In genomic region chr5:75239681-75240080, GRCh38 we compare ENCODE assay signal across 17 cellular contexts. TPM values are rescaled to one million over a fixed set of nuclear protein-coding genes. Genes with fewer than 3 reads are reported as not detected.
DNase-seq lines count a peak whose midpoint lies in the region; FAIRE-seq and TF ChIP-seq lines count a peak whose summit lies in the region.
"Had no signal": no experiment of that assay in that cellular context is flagged by ENCODE, and none has a peak within 500 bp of the region (broad histone marks: within the 10 kb centered on the region; RNA-seq: fewer than 3 reads in every experiment).

No MANE protein-coding gene starts in this region.

- no peak overlapping the region for H3K4me2 ChIP-seq in mesenchymal stem cell (ENCODE audit: low read length, poor library complexity, severe bottlenecking)

- FAIRE-seq in bronchial epithelial cell (lab: Jason Lieb, UNC) (no peak), kidney (lab: Jason Lieb, UNC) (peak; percentile 54)
- FAIRE-seq: GM12878 had no signal

- no peak overlapping the region for H3K18ac ChIP-seq in mesenchymal stem cell (ENCODE audit: low read depth in 1 of 2, low read length in 2 of 2)

- H2AK5ac ChIP-seq in mesenchymal stem cell (ENCODE audit: low read length, severe bottlenecking) = no peak overlapping the region

- no peaks in the 10 kb centered on the region for H3K79me1 ChIP-seq in mesenchymal stem cell (replicated peaks; ENCODE audit: low read length, poor library complexity, severe bottlenecking)

- H3K9me3 ChIP-seq in HUES48 (ENCODE audit: control insufficient read depth, insufficient read depth, low read length) (no peaks in the 10 kb centered on the region), kidney (ENCODE audit: control insufficient read depth in 1 of 2, low read length in 2 of 2) (no peaks in the 10 kb centered on the region), mesenchymal stem cell (ENCODE audit: control insufficient read depth, low read length) (no peaks in the 10 kb centered on the region), prostate gland (no peaks in the 10 kb centered on the region)
- H3K9me3 ChIP-seq: right atrium auricular region had no signal

- H3K23ac ChIP-seq in mesenchymal stem cell (ENCODE audit: low read length in 2 of 2) = no peak overlapping the region

- no peak overlapping the region for H2BK5ac ChIP-seq in mesenchymal stem cell (ENCODE audit: low read depth, low read length, poor library complexity, severe bottlenecking)

- DNase-seq in ACHN = peak; percentile 40
- peak; percentile 83 for DNase-seq in bronchial epithelial cell (ENCODE audit: low read depth)
- DNase-seq in kidney = no peak
- DNase-seq in DMS153 treated with DMSO at 0.1 percent for 48 hours (lab: John Stamatoyannopoulos, UW; ENCODE audit: unreplicated experiment) = no peak
- DNase-seq in mesenchymal stem cell = no peak
- no peak for DNase-seq in prostate gland (ENCODE audit: low spot score)
- DNase-seq in activated gamma-delta T cell treated with Interleukin-2 at 50 U/mL for 16 hours = no peak
- DNase-seq: activated naive CD8-positive, alpha-beta T cell treated with anti-CD3 and anti-CD28 coated beads, Interleukin-2, amount 10 ng/mL, durations not matched to agents 7 days and 5 days; activated T-cell treated with anti-CD3 and anti-CD28 coated beads, Interleukin-2, amount 50 U/mL, for 4 hours; CD4-positive, alpha-beta memory T cell; effector memory CD4-positive, alpha-beta T cell; HCEC 1CT; IMR-90; NCI-H2029 treated with DMSO at 0.1 percent for 48 hours had no signal

- no peak overlapping the region for H3K14ac ChIP-seq in mesenchymal stem cell (ENCODE audit: low read length in 2 of 2)

- no peak overlapping the region for H4K91ac ChIP-seq in mesenchymal stem cell (ENCODE audit: low read length)

- H2BK15ac ChIP-seq in mesenchymal stem cell (ENCODE audit: low read depth, poor library complexity, severe bottlenecking) = no peak overlapping the region

- H3K9ac ChIP-seq in HUES48 (ENCODE audit: low read depth, low read length) = peak overlapping the region; percentile 38; the same call in 1 of the 2 replicates
- H3K9ac ChIP-seq in kidney (ENCODE audit: low read length in 2 of 2) = no peak overlapping the region
- no peak overlapping the region for H3K9ac ChIP-seq in mesenchymal stem cell (ENCODE audit: low read length)

- WGBS in mesenchymal stem cell = no CpG with 5 or more reads among the region's 2 CpGs
- WGBS in prostate gland = 79% methylated on average over 2 of the region's 2 CpGs

- TF ChIP-seq POLR2A in prostate gland (IDR thresholded peaks at IDR 0.05) = no peak

- H3K27me3 ChIP-seq in HUES48 (ENCODE audit: control insufficient read depth, insufficient read depth, low read length) (no peaks in the 10 kb centered on the region), bronchial epithelial cell (ENCODE audit: control insufficient read depth, insufficient read depth, low read length) (no peaks in the 10 kb centered on the region), mesenchymal stem cell (ENCODE audit: control insufficient read depth in 1 of 2, insufficient read depth in 1 of 2, low read length in 2 of 2) (no peaks in the 10 kb centered on the region), prostate gland (replicated peaks; ENCODE audit: insufficient read depth) (no peaks in the 10 kb centered on the region)
- H3K27me3 ChIP-seq: right atrium auricular region had no signal

- H3K4me1 ChIP-seq in HUES48 (ENCODE audit: control insufficient read depth, insufficient read depth, low read length) (peaks cover 35% of the 10 kb centered on the region), kidney (ENCODE audit: control insufficient read depth in 1 of 2, insufficient read depth in 1 of 2, low read depth in 1 of 2, low read length in 2 of 2) (peaks cover 4 to 8% of the 10 kb centered on the region in 2 donors), mesenchymal stem cell (ENCODE audit: control insufficient read depth, insufficient read depth, low read depth, low read length) (peaks cover 11% of the 10 kb centered on the region), prostate gland (replicated peaks) (no peaks in the 10 kb centered on the region)

- in situ Hi-C loops in ACHN (cut with HindIII; ENCODE audit: low pct_ligation_motif_present, low pct_unique_long_range_greater_than_20kb, low sequenced_read_pairs) = no loop called here

- H3K4me3 ChIP-seq in HUES48 (ENCODE audit: low read depth, low read length) (no peak overlapping the region), bronchial epithelial cell (ENCODE audit: low read depth, low read length) (no peak overlapping the region), kidney (ENCODE audit: low read length in 2 of 2) (no peak overlapping the region), mesenchymal stem cell (ENCODE audit: insufficient read depth in 1 of 2, low read depth in 1 of 2, low read length in 2 of 2) (no peak overlapping the region), prostate gland (no peak overlapping the region)
- H3K4me3 ChIP-seq: GM12878, right atrium auricular region had no signal

- H4K8ac ChIP-seq in mesenchymal stem cell (ENCODE audit: low read length) = no peak overlapping the region

- no peak overlapping the region for H2AFZ ChIP-seq in mesenchymal stem cell (ENCODE audit: low read depth, low read length)

- TF ChIP-seq CTCF in bronchial epithelial cell (IDR thresholded peaks at IDR 0.05; ENCODE audit: insufficient read depth, low read length, severe bottlenecking) (no peak), kidney (IDR thresholded peaks at IDR 0.05; ENCODE audit: borderline replicate concordance, extremely low read depth, insufficient read depth) (peak; percentile 3), prostate gland (IDR thresholded peaks at IDR 0.05) (no peak)

- H2BK120ac ChIP-seq in mesenchymal stem cell (ENCODE audit: low read depth, low read length) = no peak overlapping the region

- H3K36me3 ChIP-seq in HUES48 (ENCODE audit: control insufficient read depth, insufficient read depth, low read length) (no peaks in the 10 kb centered on the region), bronchial epithelial cell (ENCODE audit: control insufficient read depth, insufficient read depth, low read length) (no peaks in the 10 kb centered on the region), kidney (ENCODE audit: control insufficient read depth in 1 of 2, insufficient read depth in 2 of 2, low read length in 2 of 2) (no peaks in the 10 kb centered on the region), mesenchymal stem cell (ENCODE audit: control insufficient read depth in 1 of 2, insufficient read depth in 2 of 2, low read depth in 1 of 2, low read length in 2 of 2) (no peaks in the 10 kb centered on the region), prostate gland (no peaks in the 10 kb centered on the region)
- H3K36me3 ChIP-seq: right atrium auricular region had no signal

- peak overlapping the region; percentile 26 for H3K27ac ChIP-seq in HUES48 (ENCODE audit: low read depth, low read length)
- H3K27ac ChIP-seq in kidney (ENCODE audit: low read depth in 2 of 2, low read length in 2 of 2) = no peak overlapping the region
- H3K27ac ChIP-seq in mesenchymal stem cell (ENCODE audit: low read length, poor library complexity, severe bottlenecking) = no peak overlapping the region
- no peak overlapping the region for H3K27ac ChIP-seq in prostate gland
- H3K27ac ChIP-seq: right atrium auricular region had no signal

- H2BK12ac ChIP-seq in mesenchymal stem cell (ENCODE audit: low read length in 2 of 2) = no peak overlapping the region

- intact Hi-C loops in kidney (cut with DNase I) = no loop called here
- intact Hi-C loops in prostate gland (cut with DNase I) = no loop called here

- H3K4ac ChIP-seq in mesenchymal stem cell (ENCODE audit: low read depth in 1 of 2, low read length in 2 of 2) = no peak overlapping the region

RNA-seq across cellular contexts. Expression of gene ANKRD31, which starts 3.0 kb away (rescaled TPM):
- total RNA-seq in bronchial epithelial cell = 0.13 and 0.26 TPM in 2 replicates
- 0.38 TPM for total RNA-seq in kidney
- polyA plus RNA-seq in kidney (ENCODE audit: insufficient read depth, low read depth, low replicate concordance) = 0.17 TPM
- polyA plus RNA-seq in mesenchymal stem cell (2013, experiment 1 of 2) = 0.01 TPM
- not detected for polyA plus RNA-seq in mesenchymal stem cell (2013, experiment 2 of 2)
- 1 to 10 TPM in 1 of 2 donors, under 1 TPM in 1; 0.41 to 3.7 TPM for total RNA-seq in prostate gland

Comparison
In these comparisons a context has a peak if more than half of its experiments do, and no peak if none do; other contexts are left out.
1. DNase-seq: peak in ACHN (single experiment) and bronchial epithelial cell (single experiment); none in kidney (single experiment), DMS153 treated with DMSO at 0.1 percent for 48 hours (single experiment), mesenchymal stem cell (single experiment), prostate gland (single experiment) and activated gamma-delta T cell treated with Interleukin-2 at 50 U/mL for 16 hours (single experiment).